Comparison of ENCODE assay signal across 8 cellular contexts in genomic region chr21:36321325-36322082, GRCh38. TPM values are rescaled to one million over a fixed set of nuclear protein-coding genes. Genes with fewer than 3 reads are reported as not detected.
DNase-seq lines count a peak whose midpoint lies in the region; ATAC-seq and TF ChIP-seq lines count a peak whose summit lies in the region.

No MANE protein-coding gene starts in this region.

- ATAC-seq in GM18519 (IDR thresholded peaks at IDR 0.05; ENCODE audit: low FRiP score, unreplicated experiment), result no peak

- peak overlapping the region; percentile 91 for H3K4me3 Mint-ChIP-seq in nephron progenitor cell

- H3K4me3 ChIP-seq in epithelial cell of proximal tubule (ENCODE audit: low read depth, low read length), result peak overlapping the region; percentile 92

- peaks cover 14% of the 10 kb centered on the region for H3K9me3 Mint-ChIP-seq in nephron progenitor cell

- DNase-seq in NCI-H2081 (lab: John Stamatoyannopoulos, UW) (peak; percentile 38 to 60), NCI-H2081 treated with DMSO at 0.1 percent for 48 hours (lab: John Stamatoyannopoulos, UW) (no peak), M059J (ENCODE audit: low read depth) (peak; percentile 67), UCSD-AML1 (lab: John Stamatoyannopoulos, UW; ENCODE audit: unreplicated experiment) (peak; percentile 30), epithelial cell of proximal tubule (ENCODE audit: low read depth) (no peak), nephron progenitor cell (peak; percentile 8)
- no peak for DNase-seq in stimulated activated CD4-positive, alpha-beta T cell treated with anti-CD3 and anti-CD28 coated beads, Interleukin-4, amount 100 ng/mL, for 1 hour

- H3K36me3 Mint-ChIP-seq in nephron progenitor cell (ENCODE audit: low read depth), result peaks cover 36% of the 10 kb centered on the region

- TF ChIP-seq CTCF in epithelial cell of proximal tubule (conservative IDR thresholded peaks at IDR 0.05; ENCODE audit: low read depth, low read length) (no peak), nephron progenitor cell (IDR thresholded peaks at IDR 0.05) (no peak)

- peak overlapping the region; percentile 99 for H3K27ac Mint-ChIP-seq in nephron progenitor cell

- H3K27me3 Mint-ChIP-seq in nephron progenitor cell (ENCODE audit: low read depth, poor library complexity), result peaks cover 4% of the 10 kb centered on the region

- peaks cover 28% of the 10 kb centered on the region for H3K4me1 Mint-ChIP-seq in nephron progenitor cell

RNA-seq across cellular contexts. Expression of gene MORC3, which starts 1.5 kb away (rescaled TPM):
- total RNA-seq in M059J (2014; rRNA removed; shearing (Covaris generic)), result 25.9 and 35.2 TPM in 2 replicates
- total RNA-seq in epithelial cell of proximal tubule, result 16.5 and 24.4 TPM in 2 replicates

Comparison
In these comparisons a context has a peak if more than half of its experiments do, and no peak if none do; other contexts are left out.
1. DNase-seq: peak in NCI-H2081 (2 of 2), M059J (single experiment), UCSD-AML1 (single experiment) and nephron progenitor cell (single experiment); none in NCI-H2081 treated with DMSO at 0.1 percent for 48 hours (single experiment), epithelial cell of proximal tubule (single experiment) and stimulated activated CD4-positive, alpha-beta T cell treated with anti-CD3 and anti-CD28 coated beads, Interleukin-4, amount 100 ng/mL, for 1 hour (single experiment).